38 cellular contexts compared by ENCODE assay signal in genomic region chr4:70080205-70080604, GRCh38. TPM values are rescaled to one million over a fixed set of nuclear protein-coding genes. Genes with fewer than 3 reads are reported as not detected.
"Had no signal": no experiment of that assay in that cellular context is flagged by ENCODE, and none has a peak within 500 bp of the region (broad histone marks: within the 10 kb centered on the region; RNA-seq: fewer than 3 reads in every experiment).

No MANE protein-coding gene starts in this region.

- H3K9me3 ChIP-seq: MG63 had no signal

- H3K27ac ChIP-seq: KMS-11 had no signal

- H3K4me3 ChIP-seq: MG63 had no signal

- H3K9ac ChIP-seq: KMS-11 had no signal

- DNase-seq: Karpas-422, Kasumi-1, KG1, MG63, MM.1S, MV-4-11, NCI-H1048, NCI-H1092, NCI-H1092 treated with DMSO at 0.1 percent for 48 hours, NCI-H1105, NCI-H1105 treated with DMSO at 0.1 percent for 48 hours, NCI-H1417, NCI-H1417 treated with DMSO at 0.1 percent for 48 hours, NCI-H1436, NCI-H1436 treated with DMSO at 0.1 percent for 48 hours, NCI-H146, NCI-H1694, NCI-H1694 treated with DMSO at 0.1 percent for 48 hours, NCI-H187, NCI-H187 treated with DMSO at 0.1 percent for 48 hours, NCI-H1930, NCI-H2029, NCI-H2029 treated with DMSO at 0.1 percent for 48 hours, NCI-H2081, NCI-H2081 treated with DMSO at 0.1 percent for 48 hours, NCI-H2107, NCI-H2171, NCI-H2171 treated with DMSO at 0.1 percent for 48 hours, NCI-H2227 treated with DMSO at 0.1 percent for 48 hours, NCI-H226, NCI-H345, NCI-H446, NCI-H446 treated with DMSO at 0.1 percent for 48 hours had no signal

- H3K36me3 ChIP-seq: MG63 had no signal

- H3K27me3 ChIP-seq: MG63 had no signal

- H3K4me2 ChIP-seq: KMS-11 had no signal

RNA-seq across cellular contexts. Expression of gene HTN1, which starts 30.0 kb away (rescaled TPM):
- total RNA-seq: LHCN-M2, M059J, MCF 10A, NCI-H460 had no signal

RNA-seq across cellular contexts. Expression of gene HTN3, which starts 51.9 kb away (rescaled TPM):
- total RNA-seq: LHCN-M2, M059J, MCF 10A, NCI-H460 had no signal
